Comparison of ENCODE assay signal across 17 cellular contexts in genomic region chr6:93786474-93787330, GRCh38.
DNase-seq lines count a peak whose midpoint lies in the region; ATAC-seq and TF ChIP-seq lines count a peak whose summit lies in the region.
"Had no signal": no experiment of that assay in that cellular context is flagged by ENCODE, and none has a peak within 500 bp of the region (broad histone marks: within the 10 kb centered on the region; RNA-seq: fewer than 3 reads in every experiment).

No MANE protein-coding gene starts in this region.

- H3K27me3 Mint-ChIP-seq in activated T-cell treated with anti-CD3 and anti-CD28 coated beads, Interleukin-2, amount 50 U/mL, for 24 hours, result no peaks in the 10 kb centered on the region
- H3K27me3 Mint-ChIP-seq: activated CD4-positive, alpha-beta memory T cell treated with anti-CD3 and anti-CD28 coated beads for 36 hours; natural killer cell treated with Interleukin-12 subunit alpha and Interleukin-12 subunit beta and Interleukin-15 and Interleukin-18, amount 100 ng/mL, for 72 hours had no signal

- no peaks in the 10 kb centered on the region for H3K9me2 ChIP-seq in SK-N-SH

- no peak overlapping the region for H3K9ac ChIP-seq in SK-N-SH
- peak overlapping the region; percentile 77 for H3K9ac ChIP-seq in skeletal muscle satellite cell (ENCODE audit: low read depth, low read length)

- peaks cover 8% of the 10 kb centered on the region for H3K9me3 Mint-ChIP-seq in activated T-cell treated with anti-CD3 and anti-CD28 coated beads, Interleukin-2, amount 50 U/mL, for 24 hours

- peaks cover 4% of the 10 kb centered on the region for H3F3A ChIP-seq in SK-N-SH (replicated peaks; ENCODE audit: insufficient read depth)

- H4K20me1 ChIP-seq in SK-N-SH (ENCODE audit: insufficient read depth), result no peaks in the 10 kb centered on the region

- TF ChIP-seq CTCF in SK-N-SH (IDR thresholded peaks at IDR 0.05), result no peak

- H3K4me1 ChIP-seq in SK-N-SH (ENCODE audit: control insufficient read depth in 1 of 2, insufficient read depth in 2 of 2, low read depth in 1 of 2, low read length in 1 of 2) (no peaks in the 10 kb centered on the region; a peak in 1 of 4 replicates), skeletal muscle satellite cell (ENCODE audit: control insufficient read depth, insufficient read depth, low read length) (peaks cover 88% of the 10 kb centered on the region)
- H3K4me1 ChIP-seq: tibial artery had no signal

- H3K9me3 ChIP-seq in SK-N-SH (no peaks in the 10 kb centered on the region), skeletal muscle satellite cell (replicated peaks; ENCODE audit: low read length) (no peaks in the 10 kb centered on the region)
- H3K9me3 ChIP-seq: tibial artery had no signal

- POLR2A ChIA-PET in SK-N-SH (lab: Yijun Ruan, JAX), result no interaction called here

- DNase-seq in DMS153 treated with DMSO at 0.1 percent for 48 hours (lab: John Stamatoyannopoulos, UW; ENCODE audit: unreplicated experiment) (peak; percentile 30), DMS153 (lab: John Stamatoyannopoulos, UW) (no peak), SK-N-SH (no peak), iPS DF 4.7 (ENCODE audit: extremely low read depth, low spot score) (peak; percentile 95), C1 segment of cervical spinal cord (lab: John Stamatoyannopoulos, UW) (no peak)
- DNase-seq in activated T-cell treated with anti-CD3 and anti-CD28 coated beads, Interleukin-2, amount 50 U/mL, for 24 hours, result no peak
- DNase-seq: activated CD4-positive, alpha-beta memory T cell treated with anti-CD3 and anti-CD28 coated beads for 36 hours; activated naive CD4-positive, alpha-beta T cell; Calu3; NCI-H1436 treated with DMSO at 0.1 percent for 48 hours; stimulated activated CD4-positive, alpha-beta T cell treated with anti-CD3 and anti-CD28 coated beads, Interleukin-12 subunit alpha, Interleukin-12 subunit beta, amount 100 ng/mL, for 4 hours; T-helper 2 cell; tibial artery had no signal

- 35% methylated on average over 6 of the region's 6 CpGs for WGBS in SK-N-SH (ENCODE audit: low lambda C conversion rate)

- H3K27ac Mint-ChIP-seq in activated T-cell treated with anti-CD3 and anti-CD28 coated beads, Interleukin-2, amount 50 U/mL, for 24 hours, result no peak overlapping the region
- H3K27ac Mint-ChIP-seq: activated CD4-positive, alpha-beta memory T cell treated with anti-CD3 and anti-CD28 coated beads for 36 hours; natural killer cell treated with Interleukin-12 subunit alpha and Interleukin-12 subunit beta and Interleukin-15 and Interleukin-18, amount 100 ng/mL, for 72 hours had no signal

- ATAC-seq in activated CD4-positive, CD25-positive, alpha-beta regulatory T cell treated with anti-CD3 and anti-CD28 coated beads, Interleukin-2, amount 50 U/mL, for 24 hours, result no peak
- ATAC-seq: natural killer cell treated with Interleukin-12 subunit alpha and Interleukin-12 subunit beta and Interleukin-15 and Interleukin-18, amount 100 ng/mL, for 72 hours had no signal

- H3K27me3 ChIP-seq in SK-N-SH (ENCODE audit: insufficient read depth), result no peaks in the 10 kb centered on the region
- H3K27me3 ChIP-seq in skeletal muscle satellite cell (ENCODE audit: control insufficient read depth, insufficient read depth, low read length), result no peaks in the 10 kb centered on the region
- H3K27me3 ChIP-seq: tibial artery had no signal

- no peak for TF ChIP-seq RAD21 in SK-N-SH (IDR thresholded peaks at IDR 0.05; ENCODE audit: low read length)

- H3K4me1 Mint-ChIP-seq in activated T-cell treated with anti-CD3 and anti-CD28 coated beads, Interleukin-2, amount 50 U/mL, for 24 hours (ENCODE audit: low read depth), result no peaks in the 10 kb centered on the region

- no peaks in the 10 kb centered on the region for H3K36me3 ChIP-seq in SK-N-SH (replicated peaks in 1 of 2; ENCODE audit: control insufficient read depth in 1 of 2, insufficient read depth in 2 of 2, low read length in 1 of 2)
- H3K36me3 ChIP-seq in skeletal muscle satellite cell (ENCODE audit: insufficient read depth, low read length), result no peaks in the 10 kb centered on the region
- H3K36me3 ChIP-seq: tibial artery had no signal

- H3K4me3 ChIP-seq in SK-N-SH (ENCODE audit: low read depth in 2 of 2, low read length in 1 of 2) (no peak overlapping the region), skeletal muscle satellite cell (ENCODE audit: low read length) (no peak overlapping the region)
- H3K4me3 ChIP-seq: tibial artery had no signal

- H3K4me2 ChIP-seq in SK-N-SH (no peak overlapping the region), skeletal muscle satellite cell (ENCODE audit: low read length) (peak overlapping the region; percentile 76)

- CTCF ChIA-PET in SK-N-SH (lab: Yijun Ruan, JAX), result interaction anchor here (0.6 kb wide), 1 partner anchor 427 kb away, joined by 3 read pairs; no protein-coding TSS in a partner anchor

- TF ChIP-seq EP300 in SK-N-SH (IDR thresholded peaks at IDR 0.05; ENCODE audit: borderline replicate concordance in 1 of 2, low read depth in 1 of 2, low read length in 1 of 2), result no peak

- H3K27ac ChIP-seq in SK-N-SH (ENCODE audit: low read depth in 2 of 2, low read length in 1 of 2), result no peak overlapping the region
- H3K27ac ChIP-seq: 22Rv1, tibial artery had no signal

- H3K4me3 Mint-ChIP-seq in activated T-cell treated with anti-CD3 and anti-CD28 coated beads, Interleukin-2, amount 50 U/mL, for 24 hours, result no peak overlapping the region
- H3K4me3 Mint-ChIP-seq: activated CD4-positive, alpha-beta memory T cell treated with anti-CD3 and anti-CD28 coated beads for 36 hours; natural killer cell treated with Interleukin-12 subunit alpha and Interleukin-12 subunit beta and Interleukin-15 and Interleukin-18, amount 100 ng/mL, for 72 hours had no signal

- H2AFZ ChIP-seq in SK-N-SH (ENCODE audit: low read depth), result peak overlapping the region; percentile 32; the same call in 1 of the 2 replicates

- no peaks in the 10 kb centered on the region for H3K36me3 Mint-ChIP-seq in activated T-cell treated with anti-CD3 and anti-CD28 coated beads, Interleukin-2, amount 50 U/mL, for 24 hours (ENCODE audit: low read depth)
- H3K36me3 Mint-ChIP-seq: activated CD4-positive, alpha-beta memory T cell treated with anti-CD3 and anti-CD28 coated beads for 36 hours; natural killer cell treated with Interleukin-12 subunit alpha and Interleukin-12 subunit beta and Interleukin-15 and Interleukin-18, amount 100 ng/mL, for 72 hours had no signal

- no peaks in the 10 kb centered on the region for H3K79me2 ChIP-seq in SK-N-SH (ENCODE audit: insufficient read depth)

TF ChIP-seq in SK-N-SH, 30 proteins besides CTCF, POLR2A, EP300 and RAD21:
- TF ChIP-seq FOXM1 (IDR thresholded peaks at IDR 0.05; ENCODE audit: low read depth), result no peak
- TF ChIP-seq, protein P1, sequence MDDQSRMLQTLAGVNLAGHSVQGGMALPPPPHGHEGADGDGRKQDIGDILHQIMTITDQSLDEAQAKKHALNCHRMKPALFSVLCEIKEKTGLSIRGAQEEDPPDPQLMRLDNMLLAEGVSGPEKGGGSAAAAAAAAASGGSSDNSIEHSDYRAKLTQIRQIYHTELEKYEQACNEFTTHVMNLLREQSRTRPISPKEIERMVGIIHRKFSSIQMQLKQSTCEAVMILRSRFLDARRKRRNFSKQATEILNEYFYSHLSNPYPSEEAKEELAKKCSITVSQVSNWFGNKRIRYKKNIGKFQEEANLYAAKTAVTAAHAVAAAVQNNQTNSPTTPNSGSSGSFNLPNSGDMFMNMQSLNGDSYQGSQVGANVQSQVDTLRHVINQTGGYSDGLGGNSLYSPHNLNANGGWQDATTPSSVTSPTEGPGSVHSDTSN (IDR thresholded peaks at IDR 0.05), result 0 out of 2 replicates have a peak, but pooled peaks have one; percentile 8
TF ChIP-seq in SK-N-SH: peak in this region for 1.

Comparison
In these comparisons a context has a peak if more than half of its experiments do, and no peak if none do; other contexts are left out.
1. DNase-seq: peak in DMS153 treated with DMSO at 0.1 percent for 48 hours (single experiment) and iPS DF 4.7 (single experiment); none in DMS153 (single experiment), SK-N-SH (single experiment), activated T-cell treated with anti-CD3 and anti-CD28 coated beads, Interleukin-2, amount 50 U/mL, for 24 hours (single experiment) and C1 segment of cervical spinal cord (0 of 14).